In genomic region chr15:90716317-90716975, GRCh38 we compare ENCODE assay signal across 8 cellular contexts. TPM values are rescaled to one million over a fixed set of nuclear protein-coding genes. Genes with fewer than 3 reads are reported as not detected.
A peak's percentile ranks its signal among the peaks of the same experiment; 100 is the strongest.
DNase-seq lines count a peak whose midpoint lies in the region; TF ChIP-seq lines count a peak whose summit lies in the region.

No MANE protein-coding gene starts in this region.

- H3K27ac ChIP-seq in layer of hippocampus (ENCODE audit: low read depth, low read length): peak overlapping the region; percentile 92
- peak overlapping the region; percentile 73 to 78 for H3K27ac ChIP-seq in testis

- H3K4me3 ChIP-seq in astrocyte of the cerebellum (ENCODE audit: low read depth, low read length): peak overlapping the region; percentile 54
- peak overlapping the region; percentile 66 to 70 for H3K4me3 ChIP-seq in testis

- peaks cover 33% of the 10 kb centered on the region for H3K4me1 Mint-ChIP-seq in CD14-positive monocyte

- H3K9me3 Mint-ChIP-seq in CD14-positive monocyte: peaks cover 0 to 2% (median 0%) of the 10 kb centered on the region in 7 donors

- 6 to 8% methylated on average over 14 of the region's 14 CpGs for WGBS in testis, 2 donors

- H3K27me3 Mint-ChIP-seq in CD14-positive monocyte (ENCODE audit: low read depth in 3 of 3): peaks cover 0 to 2% (median 0%) of the 10 kb centered on the region in 3 donors

- in situ Hi-C loops in astrocyte of the cerebellum (cut with HindIII; ENCODE audit: low sequenced_read_pairs): no loop called here

- peaks cover 4 to 8% of the 10 kb centered on the region in 2 donors for H3K36me3 Mint-ChIP-seq in CD14-positive monocyte

- H3K27me3 ChIP-seq in layer of hippocampus (ENCODE audit: control insufficient read depth, insufficient read depth, low read length): no peaks in the 10 kb centered on the region
- no peaks in the 10 kb centered on the region for H3K27me3 ChIP-seq in testis

- H3K27ac Mint-ChIP-seq in CD14-positive monocyte: peak overlapping the region; percentile 89 to 99 (median 96)

- no peak for TF ChIP-seq CTCF in CD14-positive monocyte (IDR thresholded peaks at IDR 0.05)
- no peak for TF ChIP-seq CTCF in astrocyte of the cerebellum (IDR thresholded peaks at IDR 0.05; ENCODE audit: low read depth, low read length, missing control alignments)
- TF ChIP-seq CTCF in testis (IDR thresholded peaks at IDR 0.05): no peak

- no peak for DNase-seq in CD14-positive monocyte (ENCODE audit: low spot score)
- peak; percentile 22 for DNase-seq in HuH-7.5 (ENCODE audit: low spot score)
- no peak for DNase-seq in astrocyte of the cerebellum (ENCODE audit: low read depth)
- DNase-seq in testis: peak; percentile 34
- DNase-seq in NCI-H2171 (lab: John Stamatoyannopoulos, UW): no peak
- DNase-seq in stimulated activated CD4-positive, alpha-beta T cell treated with anti-CD3 and anti-CD28 coated beads, Interleukin-2, amount 100 ng/mL, for 24 hours: no peak
- DNase-seq in cortex of kidney (lab: John Stamatoyannopoulos, UW): no peak

- no peaks in the 10 kb centered on the region for H3K36me3 ChIP-seq in testis (ENCODE audit: low read depth, missing control alignments)

- no peaks in the 10 kb centered on the region for H3K9me3 ChIP-seq in testis

- intact Hi-C loops in CD14-positive monocyte (cut with micrococcal nuclease) (loop anchor here (10.0 kb wide), 2 partner anchors 48 to 168 kb away; partner anchors contain the start of gene FES (in 1 of the 2)), testis (cut with DNase I; ENCODE audit: low total_unique reads) (no loop called here)

- no peak for TF ChIP-seq POLR2A in testis (IDR thresholded peaks at IDR 0.05)

- H3K4me3 Mint-ChIP-seq in CD14-positive monocyte: peak overlapping the region; percentile 93 to 98

- H3K4me1 ChIP-seq in testis: no peaks in the 10 kb centered on the region

RNA-seq across cellular contexts. Expression of gene BLM, which starts 0.7 kb away (rescaled TPM):
- 1 to 10 TPM in 1 of 2 donors, under 1 TPM in 1; 0.69 to 2.3 TPM for polyA plus RNA-seq in CD14-positive monocyte
- total RNA-seq in testis: 1 to 10 TPM; 5.9 to 6.7 TPM
- polyA plus RNA-seq in testis (ENCODE audit: insufficient read depth, low read depth, low replicate concordance): 5.8 TPM

Comparison
In these comparisons a context has a peak if more than half of its experiments do, and no peak if none do; other contexts are left out.
1. DNase-seq: peak in HuH-7.5 (single experiment) and testis (single experiment); none in CD14-positive monocyte (single experiment), astrocyte of the cerebellum (single experiment), NCI-H2171 (single experiment), stimulated activated CD4-positive, alpha-beta T cell treated with anti-CD3 and anti-CD28 coated beads, Interleukin-2, amount 100 ng/mL, for 24 hours (0 of 2) and cortex of kidney (single experiment).